ENCODE assay signal across 1 cellular context in genomic region chr22:41543854-41544670, GRCh38.
A peak's percentile ranks its signal among the peaks of the same experiment; 100 is the strongest.
TF ChIP-seq lines count a peak whose summit lies in the region.

Gene POLR3H (minus strand): TSS chr22:41544470. CDS start chr22:41544101, 369 bp downstream.

TF ChIP-seq in HEK293, 187 proteins besides CTCF, POLR2A, EP300 and RAD21 (continued from another document):
- TF ChIP-seq ZNF366 (tag by site-specific recombination; conservative IDR thresholded peaks at IDR 0.05) (no peak), ZNF785 (tag by site-specific recombination; IDR thresholded peaks at IDR 0.05) (peak; percentile 84; the same call in 1 of the 2 replicates), ZNF596 (tag by site-specific recombination; IDR thresholded peaks at IDR 0.05) (0 out of 2 replicates have a peak, but pooled peaks have one; percentile 26), MZF1 (tag by site-specific recombination; IDR thresholded peaks at IDR 0.05; ENCODE audit: borderline replicate concordance) (0 out of 2 replicates have a peak, but pooled peaks have one; percentile 42), ZFP41 (tag by site-specific recombination; IDR thresholded peaks at IDR 0.05; ENCODE audit: borderline replicate concordance) (no peak), ZBTB26 (tag by site-specific recombination; optimal IDR thresholded peaks at IDR 0.05) (peak; percentile 71), ZBTB1 (tag by site-specific recombination; IDR thresholded peaks at IDR 0.05) (peak; percentile 89; the same call in 1 of the 2 replicates), ZNF529 (tag by site-specific recombination; IDR thresholded peaks at IDR 0.05; ENCODE audit: insufficient replicate concordance) (no peak), ZBTB20 (tag by site-specific recombination; IDR thresholded peaks at IDR 0.05) (peak; percentile 23; the same call in 1 of the 2 replicates), ZNF223 (tag by site-specific recombination; IDR thresholded peaks at IDR 0.05) (no peak), ELK4 (IDR thresholded peaks at IDR 0.05; ENCODE audit: borderline replicate concordance, low read depth, low read length) (no peak), ZXDB (tag by site-specific recombination; IDR thresholded peaks at IDR 0.05) (peak; percentile 38; the same call in 1 of the 2 replicates), ZNF324 (tag by site-specific recombination; IDR thresholded peaks at IDR 0.05) (no peak), ZFHX2 (tag by site-specific recombination; conservative IDR thresholded peaks at IDR 0.05) (peak; percentile 91), ZNF692 (tag by site-specific recombination; IDR thresholded peaks at IDR 0.05) (peak; percentile 95), ZNF501 (tag by site-specific recombination; IDR thresholded peaks at IDR 0.05) (peak; percentile 76; the same call in 1 of the 2 replicates), ZBTB6 (tag by site-specific recombination; IDR thresholded peaks at IDR 0.05) (no peak), ZNF114 (tag by site-specific recombination; IDR thresholded peaks at IDR 0.05) (no peak), KLF16 (tag by site-specific recombination; IDR thresholded peaks at IDR 0.05) (peak; percentile 31; the same call in 1 of the 2 replicates), GLIS2 (tag by site-specific recombination; IDR thresholded peaks at IDR 0.05) (peak; percentile 67)
